Comparison of ENCODE assay signal across 1 cellular context in the genomic region with DNA sequence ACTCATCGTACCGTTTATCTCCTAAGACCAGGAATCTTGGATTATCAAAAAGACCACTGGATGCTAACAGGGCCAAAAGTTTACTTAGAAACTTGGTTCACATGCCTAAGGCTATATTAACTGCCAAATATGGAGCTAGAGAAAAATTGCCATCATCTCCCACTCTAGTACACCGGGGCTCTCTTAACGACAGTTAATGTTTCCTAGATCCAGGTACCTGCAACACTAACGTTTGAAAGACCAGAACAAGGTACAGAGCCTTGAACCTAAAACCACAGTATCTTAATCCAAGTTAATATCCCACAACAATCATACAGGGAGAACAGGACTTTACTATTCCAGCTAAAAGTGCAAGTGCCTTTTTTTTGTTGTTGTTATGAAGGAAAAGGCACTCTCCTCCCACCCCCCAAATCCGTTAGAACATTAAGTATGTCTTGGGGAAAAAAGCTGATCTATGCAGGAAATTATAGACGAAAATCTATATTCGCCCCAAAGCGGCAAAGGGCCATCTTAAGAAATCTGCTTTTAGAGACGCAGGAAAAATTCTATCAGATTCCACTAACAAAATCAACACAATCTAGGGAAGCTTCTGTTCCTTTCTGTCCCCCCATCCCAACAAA.
TF ChIP-seq lines count a peak whose summit lies in the region.

No MANE protein-coding gene starts in this region.

TF ChIP-seq in endothelial cell of umbilical vein, 7 proteins besides CTCF, POLR2A, EP300 and RAD21:
- TF ChIP-seq JUN (IDR thresholded peaks at IDR 0.05; ENCODE audit: borderline replicate concordance, insufficient read depth, insufficient read length, low read depth) (no peak), EZH2 (IDR thresholded peaks at IDR 0.05; ENCODE audit: borderline replicate concordance, low read depth, low read length, severe bottlenecking) (no peak), MYC (IDR thresholded peaks at IDR 0.05; ENCODE audit: low read depth, low read length) (no peak), POLR2AphosphoS5 (IDR thresholded peaks at IDR 0.05; ENCODE audit: insufficient read depth, low read depth, low read length) (no peak), FOS (IDR thresholded peaks at IDR 0.05; ENCODE audit: borderline replicate concordance, insufficient read depth, low read length) (no peak)
- TF ChIP-seq, protein P1, sequence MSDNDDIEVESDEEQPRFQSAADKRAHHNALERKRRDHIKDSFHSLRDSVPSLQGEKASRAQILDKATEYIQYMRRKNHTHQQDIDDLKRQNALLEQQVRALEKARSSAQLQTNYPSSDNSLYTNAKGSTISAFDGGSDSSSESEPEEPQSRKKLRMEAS (IDR thresholded peaks at IDR 0.05; ENCODE audit: insufficient read depth, insufficient read length): no peak
